In the genomic region with DNA sequence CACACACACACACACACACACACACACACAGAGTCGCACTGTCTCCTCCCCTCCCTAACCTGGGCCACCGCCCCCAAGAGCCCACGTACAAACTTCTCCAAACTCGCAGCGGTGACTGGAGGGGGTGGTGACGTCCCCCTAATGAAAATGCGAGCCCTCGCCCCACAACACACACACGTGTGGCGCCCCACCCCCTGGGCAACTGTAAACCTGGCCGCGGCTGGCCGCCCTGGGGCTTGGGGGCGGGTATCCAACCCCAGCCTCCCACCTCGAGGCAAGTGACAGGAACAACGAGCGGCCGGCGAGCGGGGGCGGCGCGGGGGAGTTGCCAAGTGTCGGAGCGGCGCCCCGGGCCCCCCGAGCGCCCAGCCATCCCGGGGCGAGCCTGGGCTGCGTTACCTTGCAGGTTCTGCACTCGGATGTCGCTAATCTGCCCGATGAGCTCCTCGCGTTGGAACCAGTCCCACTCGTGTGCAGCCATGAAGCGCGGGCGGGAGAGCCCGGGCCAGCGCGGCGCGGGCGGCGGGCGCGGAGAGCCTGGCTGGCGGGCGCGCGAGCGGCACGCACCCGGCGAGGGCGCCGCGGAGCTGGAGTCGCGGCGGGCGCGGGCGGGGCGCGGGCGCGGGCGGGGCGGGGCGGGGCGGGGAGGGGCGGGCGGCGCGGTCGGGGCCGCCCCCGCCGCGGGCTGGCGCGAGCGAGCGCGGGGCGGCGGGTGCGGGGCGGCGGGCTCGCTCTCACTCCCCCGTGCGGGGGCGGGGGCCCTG, we compare ENCODE assay signal across 8 cellular contexts. TPM values are rescaled to one million over a fixed set of nuclear protein-coding genes. Genes with fewer than 3 reads are reported as not detected.
DNase-seq lines count a peak whose midpoint lies in the region; ATAC-seq lines count a peak whose summit lies in the region.

A gene with protein sequence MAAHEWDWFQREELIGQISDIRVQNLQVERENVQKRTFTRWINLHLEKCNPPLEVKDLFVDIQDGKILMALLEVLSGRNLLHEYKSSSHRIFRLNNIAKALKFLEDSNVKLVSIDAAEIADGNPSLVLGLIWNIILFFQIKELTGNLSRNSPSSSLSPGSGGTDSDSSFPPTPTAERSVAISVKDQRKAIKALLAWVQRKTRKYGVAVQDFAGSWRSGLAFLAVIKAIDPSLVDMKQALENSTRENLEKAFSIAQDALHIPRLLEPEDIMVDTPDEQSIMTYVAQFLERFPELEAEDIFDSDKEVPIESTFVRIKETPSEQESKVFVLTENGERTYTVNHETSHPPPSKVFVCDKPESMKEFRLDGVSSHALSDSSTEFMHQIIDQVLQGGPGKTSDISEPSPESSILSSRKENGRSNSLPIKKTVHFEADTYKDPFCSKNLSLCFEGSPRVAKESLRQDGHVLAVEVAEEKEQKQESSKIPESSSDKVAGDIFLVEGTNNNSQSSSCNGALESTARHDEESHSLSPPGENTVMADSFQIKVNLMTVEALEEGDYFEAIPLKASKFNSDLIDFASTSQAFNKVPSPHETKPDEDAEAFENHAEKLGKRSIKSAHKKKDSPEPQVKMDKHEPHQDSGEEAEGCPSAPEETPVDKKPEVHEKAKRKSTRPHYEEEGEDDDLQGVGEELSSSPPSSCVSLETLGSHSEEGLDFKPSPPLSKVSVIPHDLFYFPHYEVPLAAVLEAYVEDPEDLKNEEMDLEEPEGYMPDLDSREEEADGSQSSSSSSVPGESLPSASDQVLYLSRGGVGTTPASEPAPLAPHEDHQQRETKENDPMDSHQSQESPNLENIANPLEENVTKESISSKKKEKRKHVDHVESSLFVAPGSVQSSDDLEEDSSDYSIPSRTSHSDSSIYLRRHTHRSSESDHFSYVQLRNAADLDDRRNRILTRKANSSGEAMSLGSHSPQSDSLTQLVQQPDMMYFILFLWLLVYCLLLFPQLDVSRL (minus strand): TSS at position 597 of the 764 bp plus-strand sequence. CDS start 116 bp downstream, at position 481.

- peak; percentile 56 for ATAC-seq in HG03432 (IDR thresholded peaks at IDR 0.05; ENCODE audit: unreplicated experiment)
- ATAC-seq in T-cell (replicated peaks in 1 of 4), result peak; percentile 72 to 77 (median 74)
- peak; percentile 60 for ATAC-seq in left colon

- CTCF ChIA-PET in T-cell (lab: Charles Lee), result interaction anchor here in 1 of 2 donors (0.7 kb wide), 1 partner anchor 54 kb away, joined by 4 read pairs; no protein-coding TSS in a partner anchor

- no peaks in the 10 kb centered on the region for H3K36me3 Mint-ChIP-seq in T-cell

- DNase-seq in NCI-H2196 (lab: John Stamatoyannopoulos, UW; ENCODE audit: unreplicated experiment) (peak; percentile 38), NCI-H2196 treated with DMSO at 0.1 percent for 48 hours (lab: John Stamatoyannopoulos, UW; ENCODE audit: unreplicated experiment) (no peak), T-cell (peak in 32 of 34 experiments; percentile 4 to 46 (median 18)), caudate nucleus (lab: John Stamatoyannopoulos, UW) (peak in 16 of 61 donors; percentile 28 to 71 (median 47)), left colon (peak; percentile 64 to 71), DMS153 (lab: John Stamatoyannopoulos, UW) (no peak)
- peak; percentile 35 for DNase-seq in stimulated activated CD4-positive, alpha-beta T cell treated with anti-CD3 and anti-CD28 coated beads, Interleukin-4, amount 100 ng/mL, for 4 hours

- no peak within 1 kb of the TSS for H3K27ac Mint-ChIP-seq in T-cell

- H3K27ac ChIP-seq in caudate nucleus (ENCODE audit: low read depth, low read length), result peak within 1 kb of the TSS; percentile 88

- intact Hi-C loops in left colon (cut with DNase I, micrococcal nuclease), result no loop called here

- H3K4me3 Mint-ChIP-seq in T-cell, result peak within 1 kb of the TSS; percentile 71 to 86 (median 75)

- H3K4me1 Mint-ChIP-seq in T-cell, result peaks cover 10 to 15% (median 11%) of the 10 kb centered on the region in 3 donors

- no peaks in the 10 kb centered on the region for H3K9me3 Mint-ChIP-seq in T-cell

- POLR2A ChIA-PET in T-cell (lab: Charles Lee), result no interaction called here

- H3K27me3 Mint-ChIP-seq in T-cell, result peaks cover 10 to 23% of the 10 kb centered on the region in 2 donors

RNA-seq across cellular contexts. Expression of the gene that starts here (rescaled TPM):
- total RNA-seq in T-cell, result 1 to 10 TPM in 2 of 5 donors, under 1 TPM in 3; 0.68 to 2.2 (median 0.99) TPM
- 100 to 1,000 TPM; 125 to 135 TPM for total RNA-seq in left colon

Comparison
In these comparisons a context has a peak if more than half of its experiments do, and no peak if none do; other contexts are left out.
1. RNA of the gene that starts here (total RNA-seq): 125 to 135 TPM in left colon; 0.68 to 2.2 TPM in T-cell; every median in the first group is over 10 times any median in the second.
2. DNase-seq: peak in NCI-H2196 (single experiment), T-cell (32 of 34), left colon (2 of 2) and stimulated activated CD4-positive, alpha-beta T cell treated with anti-CD3 and anti-CD28 coated beads, Interleukin-4, amount 100 ng/mL, for 4 hours (2 of 2); none in NCI-H2196 treated with DMSO at 0.1 percent for 48 hours (single experiment) and DMS153 (single experiment).
3. Peak in every context shown above with its lines, with median percentiles within 50 percentile points of each other: ATAC-seq.